ENCODE assay signal across 9 cellular contexts in genomic region chr17:67431210-67432015, GRCh38. TPM values are rescaled to one million over a fixed set of nuclear protein-coding genes. Genes with fewer than 3 reads are reported as not detected.
DNase-seq lines count a peak whose midpoint lies in the region; ATAC-seq and TF ChIP-seq lines count a peak whose summit lies in the region.
"Had no signal": no experiment of that assay in that cellular context is flagged by ENCODE, and none has a peak within 500 bp of the region (broad histone marks: within the 10 kb centered on the region; RNA-seq: fewer than 3 reads in every experiment).

No MANE protein-coding gene starts in this region.

- intact Hi-C loops in Caco-2 (cut with micrococcal nuclease; ENCODE audit: unreplicated experiment), result no loop called here

- H3K36me3 Mint-ChIP-seq in Caco-2 (ENCODE audit: insufficient read depth, unreplicated experiment), result no peaks in the 10 kb centered on the region

- no peak overlapping the region for H3K56ac ChIP-seq in mesendoderm (ENCODE audit: low read length)

- H3K9me3 Mint-ChIP-seq in Caco-2 (ENCODE audit: unreplicated experiment), result no peaks in the 10 kb centered on the region

- H2BK120ac ChIP-seq in mesendoderm (ENCODE audit: low read depth, low read length), result no peak overlapping the region

- H3K18ac ChIP-seq in mesendoderm (ENCODE audit: low read length), result no peak overlapping the region

- H3K4me1 ChIP-seq in Caco-2 (peaks cover 9% of the 10 kb centered on the region; the same call in 1 of the 2 replicates), mesendoderm (ENCODE audit: control insufficient read depth, low read depth, low read length) (no peaks in the 10 kb centered on the region)

- H2AK5ac ChIP-seq in mesendoderm (ENCODE audit: low read length), result no peak overlapping the region

- H3K4ac ChIP-seq in mesendoderm (ENCODE audit: low read depth, low read length), result no peak overlapping the region

- CTCF ChIA-PET in Caco-2 (lab: Charles Lee), result no interaction called here

- no peak overlapping the region for H3K23ac ChIP-seq in mesendoderm (ENCODE audit: low read length)

- H3K27me3 Mint-ChIP-seq in Caco-2 (ENCODE audit: insufficient read depth, unreplicated experiment), result no peaks in the 10 kb centered on the region
- H3K27me3 Mint-ChIP-seq: progenitor cell of endocrine pancreas had no signal

- H3K27me3 ChIP-seq in Caco-2 (replicated peaks; ENCODE audit: control insufficient read depth, insufficient read depth, low read length), result no peaks in the 10 kb centered on the region
- no peaks in the 10 kb centered on the region for H3K27me3 ChIP-seq in mesendoderm (ENCODE audit: insufficient read depth, low read length, poor library complexity)

- TF ChIP-seq CTCF in Caco-2 (IDR thresholded peaks at IDR 0.05; ENCODE audit: insufficient read depth in 1 of 2, low read depth in 1 of 2, low read length in 1 of 2, severe bottlenecking in 1 of 2, unreplicated experiment in 1 of 2), result no peak

- peaks cover 18% of the 10 kb centered on the region for H3K4me1 Mint-ChIP-seq in Caco-2 (ENCODE audit: low read depth, unreplicated experiment)

- no peak overlapping the region for H2BK5ac ChIP-seq in mesendoderm (ENCODE audit: low read length)

- H3K4me3 ChIP-seq in Caco-2 (ENCODE audit: low read depth, low read length) (no peak overlapping the region), mesendoderm (ENCODE audit: low read length) (no peak overlapping the region)

- H3K9ac ChIP-seq in mesendoderm (ENCODE audit: low read length), result no peak overlapping the region

- H3K36me3 ChIP-seq in Caco-2 (ENCODE audit: control insufficient read depth, insufficient read depth, low read length) (no peaks in the 10 kb centered on the region), KOPT-K1 (ENCODE audit: insufficient read depth, low read length) (no peaks in the 10 kb centered on the region), mesendoderm (ENCODE audit: control insufficient read depth, insufficient read depth, low read length) (no peaks in the 10 kb centered on the region)

- peak overlapping the region; percentile 31 for H3K27ac Mint-ChIP-seq in Caco-2 (ENCODE audit: unreplicated experiment)
- H3K27ac Mint-ChIP-seq: progenitor cell of endocrine pancreas had no signal

- H3K79me2 ChIP-seq in mesendoderm (ENCODE audit: control insufficient read depth, insufficient read depth, low read length), result peaks cover 8% of the 10 kb centered on the region

- no TSS peak for BruUV-seq in Caco-2 (replicated peaks; lab: Mats Ljungman, UMichigan)

- no peak overlapping the region for H3K4me2 ChIP-seq in mesendoderm (ENCODE audit: low read length)

- WGBS in mesendoderm (ENCODE audit: extremely low coverage, insufficient coverage, low lambda C conversion rate), result 100% methylated on average over 1 of the region's 10 CpGs

- H3K9me3 ChIP-seq in Caco-2, result no peaks in the 10 kb centered on the region
- H3K9me3 ChIP-seq in KOPT-K1 (ENCODE audit: insufficient read depth, low read length, poor library complexity, severe bottlenecking), result no peaks in the 10 kb centered on the region

- no peak for DNase-seq in Caco-2
- DNase-seq in amniotic epithelial cell (ENCODE audit: low read depth), result peak; percentile 95
- DNase-seq in mesendoderm, result peak; percentile 69
- no peak for DNase-seq in middle frontal gyrus (ENCODE audit: extremely low spot score, low spot score)
- DNase-seq in activated gamma-delta T cell (lab: John Stamatoyannopoulos, UW), result no peak

- no peak overlapping the region for H3K4me3 Mint-ChIP-seq in Caco-2 (ENCODE audit: unreplicated experiment)

- peak overlapping the region; percentile 7 for H3K27ac ChIP-seq in KOPT-K1 (ENCODE audit: low read depth, low read length, poor library complexity, severe bottlenecking)
- no peak overlapping the region for H3K27ac ChIP-seq in mesendoderm (ENCODE audit: low read depth, low read length)

- H2BK15ac ChIP-seq in mesendoderm (replicated peaks; ENCODE audit: low read depth), result no peak overlapping the region

- H4K5ac ChIP-seq in mesendoderm (ENCODE audit: low read length), result no peak overlapping the region

- ATAC-seq in HG02981 (IDR thresholded peaks at IDR 0.05; ENCODE audit: unreplicated experiment), result no peak
- ATAC-seq in HG02678 (IDR thresholded peaks at IDR 0.05; ENCODE audit: unreplicated experiment), result no peak

- no peak overlapping the region for H4K8ac ChIP-seq in mesendoderm (ENCODE audit: low read depth, low read length)

- peaks cover 5% of the 10 kb centered on the region for H3K79me1 ChIP-seq in mesendoderm (ENCODE audit: low read length)

- POLR2A ChIA-PET in Caco-2 (lab: Charles Lee), result no interaction called here

RNA-seq across cellular contexts. Expression of gene PITPNC1, which starts 54.3 kb away (rescaled TPM):
- 3.1 and 4.2 TPM in 2 replicates for total RNA-seq in Caco-2 (2022)
- polyA plus RNA-seq in mesendoderm (2013, experiment 1 of 2), result 54.2 TPM
- polyA plus RNA-seq in mesendoderm (2013, experiment 2 of 2), result 52.1 TPM

Comparison
In these comparisons a context has a peak if more than half of its experiments do, and no peak if none do; other contexts are left out.
1. DNase-seq: peak in amniotic epithelial cell (single experiment) and mesendoderm (single experiment); none in Caco-2 (0 of 2), middle frontal gyrus (single experiment) and activated gamma-delta T cell (single experiment).